Comparison of ENCODE assay signal across 24 cellular contexts in genomic region chr6:85065831-85066230, GRCh38.
"Had no signal": no experiment of that assay in that cellular context is flagged by ENCODE, and none has a peak within 500 bp of the region (broad histone marks: within the 10 kb centered on the region; RNA-seq: fewer than 3 reads in every experiment).

No MANE protein-coding gene starts in this region.

- H3K36me3 Mint-ChIP-seq: activated naive CD8-positive, alpha-beta T cell; memory B cell; naive B cell; T-cell had no signal

- H3K9me3 Mint-ChIP-seq: memory B cell; T-helper 2 cell treated with Interferon-gamma antibody and Interleukin-4, amounts not matched to agents 5 μg/mL and 100 μg/mL, for 36 hours had no signal

- H3K27ac ChIP-seq: gastroesophageal sphincter, sigmoid colon, spleen, tibial artery, WERI-Rb-1 had no signal

- H3K27me3 ChIP-seq: gastroesophageal sphincter, sigmoid colon, tibial artery had no signal

- DNase-seq: activated CD4-positive, alpha-beta T cell treated with anti-CD3 and anti-CD28 coated beads for 1 hour; activated CD4-positive, alpha-beta T cell treated with anti-CD3 and anti-CD28 coated beads, Interleukin-2, amount 50 U/mL, for 1 hour; activated CD8-positive, alpha-beta memory T cell treated with anti-CD3 and anti-CD28 coated beads for 24 hours; activated CD8-positive, alpha-beta memory T cell treated with anti-CD3 and anti-CD28 coated beads, Interleukin-2, amount 50 U/mL, for 4 hours; activated naive CD4-positive, alpha-beta T cell; activated T-cell treated with anti-CD3 and anti-CD28 coated beads, Interleukin-2, amount 50 U/mL, for 4 hours; effector memory CD4-positive, alpha-beta T cell; head of caudate nucleus; hypothalamus; naive B cell; occipital lobe; sigmoid colon; spleen; stimulated activated CD4-positive, alpha-beta T cell treated with anti-CD3 and anti-CD28 coated beads, Interleukin-4, amount 100 ng/mL, for 1 hour; stimulated activated naive CD4-positive, alpha-beta T cell; T-cell; tibial artery; WERI-Rb-1 had no signal

- H3K4me1 Mint-ChIP-seq: central memory CD8-positive, alpha-beta T cell; memory B cell; naive B cell; T-cell had no signal

- H3K4me3 Mint-ChIP-seq: activated naive CD8-positive, alpha-beta T cell; activated T-cell treated with anti-CD3 and anti-CD28 coated beads, Interleukin-2, amount 50 U/mL, for 4 hours; central memory CD8-positive, alpha-beta T cell; memory B cell; naive B cell; T-cell; T-helper 2 cell treated with Interferon-gamma antibody and Interleukin-4, amounts not matched to agents 5 μg/mL and 100 μg/mL, for 36 hours had no signal

- H3K27me3 Mint-ChIP-seq: central memory CD8-positive, alpha-beta T cell had no signal

- H3K4me1 ChIP-seq: gastroesophageal sphincter, sigmoid colon, spleen had no signal

- H3K36me3 ChIP-seq: gastroesophageal sphincter, sigmoid colon, spleen, tibial artery, WERI-Rb-1 had no signal

- H3K4me3 ChIP-seq: gastroesophageal sphincter, sigmoid colon, spleen, tibial artery had no signal

- H3K27ac Mint-ChIP-seq: activated naive CD8-positive, alpha-beta T cell; activated T-helper 2 cell treated with anti-CD3 and anti-CD28 coated beads, Interferon-gamma antibody, Interleukin-2, Interleukin-4, amounts not matched to agents 10 μg/mL and 5 μg/mL and 100 μg/mL, durations not matched to agents 14 hours and 24 hours and 36 hours; memory B cell; naive B cell; T-cell; T-helper 2 cell treated with Interferon-gamma antibody and Interleukin-4, amounts not matched to agents 5 μg/mL and 100 μg/mL, for 36 hours had no signal

- H3K9me3 ChIP-seq: gastroesophageal sphincter, sigmoid colon, tibial artery had no signal
